Comparison of ENCODE assay signal across 8 cellular contexts in genomic region chr10:121927361-121927840, GRCh38. TPM values are rescaled to one million over a fixed set of nuclear protein-coding genes. Genes with fewer than 3 reads are reported as not detected.
DNase-seq lines count a peak whose midpoint lies in the region; ATAC-seq and TF ChIP-seq lines count a peak whose summit lies in the region.

No MANE protein-coding gene starts in this region.

- intact Hi-C loops in heart right ventricle (cut with DNase I): loop anchor here in 7 of 10 donors (2.0 to 10.0 kb wide), 7 partner anchors 45 to 187 kb away; partner anchors contain the start of gene NSMCE4A (in 2 of the 7)
- intact Hi-C loops in posterior cingulate gyrus (cut with DNase I): loop anchor here (5.0 kb wide), 2 partner anchors 450 to 1075 kb away; partner anchors contain the start of gene WDR11

- H3K9ac ChIP-seq in adipocyte (ENCODE audit: low read length): peak overlapping the region; percentile 100

- H3K9me3 ChIP-seq in adipocyte (ENCODE audit: control insufficient read depth, low read length) (no peaks in the 10 kb centered on the region), heart right ventricle (no peaks in the 10 kb centered on the region)

- ATAC-seq in GM19023 (IDR thresholded peaks at IDR 0.05; ENCODE audit: unreplicated experiment) (peak; percentile 38), HG03135 (IDR thresholded peaks at IDR 0.05; ENCODE audit: unreplicated experiment) (peak; percentile 38), heart right ventricle (peak; percentile 44 to 79 (median 70))

- H3K27ac ChIP-seq in heart right ventricle: peak overlapping the region; percentile 97 to 100 (median 99)

- peaks cover 13% of the 10 kb centered on the region for H3K4me1 ChIP-seq in adipocyte (ENCODE audit: control insufficient read depth, insufficient read depth, low read length)
- peaks cover 0 to 49% (median 33%) of the 10 kb centered on the region in 9 donors for H3K4me1 ChIP-seq in heart right ventricle

- H3K4me3 ChIP-seq in adipocyte (ENCODE audit: low read length) (peak overlapping the region; percentile 89), heart right ventricle (peak overlapping the region; percentile 90 to 100 (median 97))

- H3K36me3 ChIP-seq in adipocyte (ENCODE audit: control insufficient read depth, insufficient read depth, low read length, severe bottlenecking) (peaks cover 10% of the 10 kb centered on the region), heart right ventricle (peaks cover 0 to 17% (median 0%) of the 10 kb centered on the region in 9 donors)

- TF ChIP-seq CTCF in heart right ventricle (IDR thresholded peaks at IDR 0.05): no peak

- H3K27me3 ChIP-seq in adipocyte (replicated peaks; ENCODE audit: control insufficient read depth, insufficient read depth, low read length) (no peaks in the 10 kb centered on the region), heart right ventricle (no peaks in the 10 kb centered on the region)

- DNase-seq in AG20443 (ENCODE audit: low spot score) (peak; percentile 61), RKO (ENCODE audit: low spot score) (peak; percentile 87), adipocyte (ENCODE audit: low read depth) (peak; percentile 68), heart right ventricle (peak; percentile 55 to 57), posterior cingulate gyrus (peak; percentile 27 to 92 (median 44)), amniotic stem cell (lab: John Stamatoyannopoulos, UW) (no peak)

- WGBS in heart right ventricle, 2 donors: 0% methylated on average over 48 of the region's 48 CpGs

RNA-seq across cellular contexts. Expression of gene ATE1, which starts 0.4 kb away (rescaled TPM):
- total RNA-seq in heart right ventricle: 10 to 100 TPM; 36.1 to 57.7 (median 43.2) TPM
- 1 to 10 TPM; 4.5 to 6.9 TPM for polyA plus RNA-seq in heart right ventricle

RNA-seq across cellular contexts. Expression of gene NSMCE4A, which starts 47.6 kb away (rescaled TPM):
- 10 to 100 TPM; 18.2 to 35.4 (median 24.4) TPM for total RNA-seq in heart right ventricle
- 10 to 100 TPM; 25.8 to 58.5 TPM for polyA plus RNA-seq in heart right ventricle
